Comparison of ENCODE assay signal across 19 cellular contexts in genomic region chr5:176410486-176411180, GRCh38. TPM values are rescaled to one million over a fixed set of nuclear protein-coding genes. Genes with fewer than 3 reads are reported as not detected.
A peak's percentile ranks its signal among the peaks of the same experiment; 100 is the strongest.
DNase-seq lines count a peak whose midpoint lies in the region; ATAC-seq and TF ChIP-seq lines count a peak whose summit lies in the region.
"Had no signal": no experiment of that assay in that cellular context is flagged by ENCODE, and none has a peak within 500 bp of the region (broad histone marks: within the 10 kb centered on the region; RNA-seq: fewer than 3 reads in every experiment).

No MANE protein-coding gene starts in this region.

- ATAC-seq in HCT116 (peak; percentile 57), WTC11 (peak; percentile 51), HG02610 (IDR thresholded peaks at IDR 0.05; ENCODE audit: unreplicated experiment) (no peak), HG03045 (IDR thresholded peaks at IDR 0.05; ENCODE audit: unreplicated experiment) (no peak)

- H3K4ac ChIP-seq in mesendoderm (ENCODE audit: low read depth, low read length), result no peak overlapping the region

- H3K27me3 ChIP-seq in HCT116 (ENCODE audit: insufficient read depth, low read length), result no peaks in the 10 kb centered on the region
- no peaks in the 10 kb centered on the region for H3K27me3 ChIP-seq in mesendoderm (ENCODE audit: insufficient read depth, low read length, poor library complexity)
- H3K27me3 ChIP-seq: uterus had no signal

- H3K4me3 Mint-ChIP-seq in WTC11 (no peak overlapping the region), CD14-positive monocyte (no peak overlapping the region)
- H3K4me3 Mint-ChIP-seq: activated CD4-positive, alpha-beta memory T cell treated with anti-CD3 and anti-CD28 coated beads for 36 hours; activated naive CD8-positive, alpha-beta T cell treated with anti-CD3 and anti-CD28 coated beads, Interleukin-2, amount 10 ng/mL, durations not matched to agents 7 days and 5 days; activated T-cell treated with anti-CD3 and anti-CD28 coated beads, Interleukin-2, amount 50 U/mL, for 24 hours; CD4-positive, alpha-beta T cell; stimulated activated naive CD8-positive, alpha-beta T cell treated with anti-CD3 and anti-CD28 coated beads, Interleukin-15, Interleukin-2, amounts not matched to agents 100 ng/mL and 50 ng/mL, for 24 hours had no signal

- POLR2A ChIA-PET in HCT116 (lab: Charles Lee), result no interaction called here
- POLR2A ChIA-PET in WTC11 (lab: Charles Lee), result no interaction called here

- H3K27ac Mint-ChIP-seq in WTC11 (peak overlapping the region; percentile 54; the same call in 1 of the 2 replicates), CD14-positive monocyte (peak overlapping the region in 2 of 7 donors; percentile 19 to 33)
- H3K27ac Mint-ChIP-seq: activated CD4-positive, alpha-beta memory T cell treated with anti-CD3 and anti-CD28 coated beads for 36 hours; activated naive CD8-positive, alpha-beta T cell treated with anti-CD3 and anti-CD28 coated beads, Interleukin-2, amount 10 ng/mL, durations not matched to agents 7 days and 5 days; activated T-cell treated with anti-CD3 and anti-CD28 coated beads, Interleukin-2, amount 50 U/mL, for 24 hours; CD4-positive, alpha-beta T cell; stimulated activated naive CD8-positive, alpha-beta T cell treated with anti-CD3 and anti-CD28 coated beads, Interleukin-15, Interleukin-2, amounts not matched to agents 100 ng/mL and 50 ng/mL, for 24 hours had no signal

- H3K79me2 ChIP-seq in HCT116 (ENCODE audit: insufficient read depth, low read length) (peaks cover 18% of the 10 kb centered on the region), mesendoderm (ENCODE audit: control insufficient read depth, insufficient read depth, low read length) (no peaks in the 10 kb centered on the region)

- intact Hi-C loops in HCT116 (cut with micrococcal nuclease) (no loop called here), CD14-positive monocyte (cut with micrococcal nuclease) (loop anchor here (10.0 kb wide), 2 partner anchors 124 to 1724 kb away; partner anchors contain the start of genes RMND5B (in 1 of the 2) and RNF44 (in 1 of the 2))

- WGBS in mesendoderm (ENCODE audit: extremely low coverage, insufficient coverage, low lambda C conversion rate), result no CpG with 5 or more reads among the region's 5 CpGs

- no peak overlapping the region for H3K56ac ChIP-seq in mesendoderm (ENCODE audit: low read length)

- no peaks in the 10 kb centered on the region for H3K9me3 Mint-ChIP-seq in WTC11
- H3K9me3 Mint-ChIP-seq in CD14-positive monocyte, result peaks cover 0 to 2% (median 0%) of the 10 kb centered on the region in 7 donors
- H3K9me3 Mint-ChIP-seq: activated CD4-positive, alpha-beta memory T cell treated with anti-CD3 and anti-CD28 coated beads for 36 hours; activated naive CD8-positive, alpha-beta T cell treated with anti-CD3 and anti-CD28 coated beads, Interleukin-2, amount 10 ng/mL, durations not matched to agents 7 days and 5 days; activated T-cell treated with anti-CD3 and anti-CD28 coated beads, Interleukin-2, amount 50 U/mL, for 24 hours; CD4-positive, alpha-beta T cell; HFFc6; stimulated activated naive CD8-positive, alpha-beta T cell treated with anti-CD3 and anti-CD28 coated beads, Interleukin-15, Interleukin-2, amounts not matched to agents 100 ng/mL and 50 ng/mL, for 24 hours had no signal

- H2BK120ac ChIP-seq in mesendoderm (ENCODE audit: low read depth, low read length), result no peak overlapping the region

- H4K20me1 ChIP-seq in HCT116 (ENCODE audit: insufficient read depth), result no peaks in the 10 kb centered on the region

- peak in 2 of 3 experiments; percentile 5 to 27; a peak in 1 of 6 replicates for TF ChIP-seq CTCF in HCT116 (IDR thresholded peaks at IDR 0.05 in 2 of 3, conservative IDR thresholded peaks at IDR 0.05 in 1 of 3; ENCODE audit: borderline replicate concordance in 1 of 3, insufficient read depth in 1 of 3, low read depth in 2 of 3, low read length in 2 of 3)
- TF ChIP-seq CTCF in WTC11 (IDR thresholded peaks at IDR 0.05), result no peak
- no peak for TF ChIP-seq CTCF in CD14-positive monocyte (IDR thresholded peaks at IDR 0.05)

- H3K27ac ChIP-seq in HCT116 (ENCODE audit: low read depth, low read length) (no peak overlapping the region), mesendoderm (ENCODE audit: low read depth, low read length) (no peak overlapping the region)
- H3K27ac ChIP-seq: uterus had no signal

- RAD21 ChIA-PET in HCT116 (lab: Charles Lee; ENCODE audit: low non-redundant PET in 1 of 2, low total read pairs in 2 of 2, uncharacterized antibody in 2 of 2, unreplicated experiment in 2 of 2), result no interaction called here

- no peak overlapping the region for H2AK5ac ChIP-seq in mesendoderm (ENCODE audit: low read length)

- no peak overlapping the region for H4K8ac ChIP-seq in mesendoderm (ENCODE audit: low read depth, low read length)

- no peaks in the 10 kb centered on the region for H3K9me2 ChIP-seq in HCT116 (ENCODE audit: insufficient read depth)

- DNase-seq in 8988T (peak; percentile 70), HCT116 (ENCODE audit: low read depth, low spot score) (no peak), WTC11 (ENCODE audit: low spot score) (no peak), mesendoderm (peak; percentile 17), CD14-positive monocyte (ENCODE audit: low spot score) (no peak), NCI-H2196 (lab: John Stamatoyannopoulos, UW; ENCODE audit: unreplicated experiment) (no peak)
- DNase-seq: activated CD4-positive, alpha-beta memory T cell treated with anti-CD3 and anti-CD28 coated beads for 36 hours; activated naive CD8-positive, alpha-beta T cell treated with anti-CD3 and anti-CD28 coated beads, Interleukin-2, amount 10 ng/mL, durations not matched to agents 7 days and 5 days; activated T-cell treated with anti-CD3 and anti-CD28 coated beads, Interleukin-2, amount 50 U/mL, for 24 hours; CD4-positive, alpha-beta T cell; DMS79; HFFc6; MV-4-11; NCI-H2029 treated with DMSO at 0.1 percent for 48 hours; NCI-H69; uterus had no signal

- H3K18ac ChIP-seq in mesendoderm (ENCODE audit: low read length), result no peak overlapping the region

- no TSS peak for BruUV-seq in HCT116 (replicated peaks; lab: Mats Ljungman, UMichigan)

- peak overlapping the region; percentile 21 for H3K4me2 ChIP-seq in HCT116 (ENCODE audit: low read length)
- no peak overlapping the region for H3K4me2 ChIP-seq in mesendoderm (ENCODE audit: low read length)

- no peak overlapping the region for H2BK15ac ChIP-seq in mesendoderm (replicated peaks; ENCODE audit: low read depth)

- H4K5ac ChIP-seq in mesendoderm (ENCODE audit: low read length), result no peak overlapping the region

- H3K36me3 Mint-ChIP-seq in WTC11 (no peaks in the 10 kb centered on the region), CD14-positive monocyte (peaks cover 55 to 65% of the 10 kb centered on the region in 2 donors)
- H3K36me3 Mint-ChIP-seq: activated naive CD8-positive, alpha-beta T cell treated with anti-CD3 and anti-CD28 coated beads, Interleukin-2, amount 10 ng/mL, durations not matched to agents 7 days and 5 days had no signal

- H3K9ac ChIP-seq in HCT116 (ENCODE audit: low read length) (no peak overlapping the region), mesendoderm (ENCODE audit: low read length) (no peak overlapping the region)

- H3K27me3 Mint-ChIP-seq in WTC11 (ENCODE audit: low read depth) (no peaks in the 10 kb centered on the region), CD14-positive monocyte (ENCODE audit: low read depth in 3 of 3) (no peaks in the 10 kb centered on the region)
- H3K27me3 Mint-ChIP-seq: activated CD4-positive, alpha-beta memory T cell treated with anti-CD3 and anti-CD28 coated beads for 36 hours; activated naive CD8-positive, alpha-beta T cell treated with anti-CD3 and anti-CD28 coated beads, Interleukin-2, amount 10 ng/mL, durations not matched to agents 7 days and 5 days; activated T-cell treated with anti-CD3 and anti-CD28 coated beads, Interleukin-2, amount 50 U/mL, for 24 hours; CD4-positive, alpha-beta T cell; stimulated activated naive CD8-positive, alpha-beta T cell treated with anti-CD3 and anti-CD28 coated beads, Interleukin-15, Interleukin-2, amounts not matched to agents 100 ng/mL and 50 ng/mL, for 24 hours had no signal

- no peak overlapping the region for H3K23ac ChIP-seq in mesendoderm (ENCODE audit: low read length)

- no peak for TF ChIP-seq POLR2A in HCT116 (IDR thresholded peaks at IDR 0.05; ENCODE audit: borderline replicate concordance, extremely low read depth, insufficient read depth, insufficient read length)

- no peaks in the 10 kb centered on the region for H3K9me3 ChIP-seq in HCT116 (ENCODE audit: control insufficient read depth in 1 of 2, insufficient read depth in 1 of 2, low read depth in 1 of 2, low read length in 2 of 2)
- H3K9me3 ChIP-seq: uterus had no signal

- H3K4me1 Mint-ChIP-seq in WTC11, result peaks cover 3% of the 10 kb centered on the region
- H3K4me1 Mint-ChIP-seq in CD14-positive monocyte, result peaks cover 41% of the 10 kb centered on the region

- CTCF ChIA-PET in HCT116 (lab: Charles Lee), result no interaction called here
- CTCF ChIA-PET in WTC11 (lab: Charles Lee), result interaction anchor here (1.0 kb wide), 1 partner anchor 37 kb away, joined by 5 read pairs; no protein-coding TSS in a partner anchor

- no peaks in the 10 kb centered on the region for H3K79me1 ChIP-seq in mesendoderm (ENCODE audit: low read length)

- H2BK5ac ChIP-seq in mesendoderm (ENCODE audit: low read length), result no peak overlapping the region

- H3K4me1 ChIP-seq in HCT116 (ENCODE audit: control insufficient read depth in 1 of 2, insufficient read depth in 2 of 2, low read length in 2 of 2) (peaks cover 16 to 26% of the 10 kb centered on the region in 2 experiments), mesendoderm (ENCODE audit: control insufficient read depth, low read depth, low read length) (no peaks in the 10 kb centered on the region)

- no peak for TF ChIP-seq RAD21 in HCT116 (IDR thresholded peaks at IDR 0.05; ENCODE audit: low read depth)

- H3K4me3 ChIP-seq in HCT116 (replicated peaks in 1 of 2; ENCODE audit: low read depth in 1 of 2, low read length in 2 of 2), result no peak overlapping the region
- H3K4me3 ChIP-seq in mesendoderm (ENCODE audit: low read length), result no peak overlapping the region
- H3K4me3 ChIP-seq: uterus had no signal

- H3K36me3 ChIP-seq in HCT116 (ENCODE audit: control insufficient read depth in 1 of 2, insufficient read depth in 2 of 2, low read length in 2 of 2), result peaks cover 0 to 5% of the 10 kb centered on the region in 2 experiments; a peak in 3 of 4 replicates
- H3K36me3 ChIP-seq in mesendoderm (ENCODE audit: control insufficient read depth, insufficient read depth, low read length), result no peaks in the 10 kb centered on the region
- H3K36me3 ChIP-seq: uterus had no signal

- no peak overlapping the region for H2AFZ ChIP-seq in HCT116 (ENCODE audit: low read depth, low read length, poor library complexity, severe bottlenecking)

RNA-seq across cellular contexts. Expression of gene CLTB, which starts 5.7 kb away (rescaled TPM):
- total RNA-seq in HCT116 (2021; ENCODE audit: unreplicated experiment) (58.6 TPM), WTC11 (2021) (28.6 to 33.8 TPM (median 30.3 TPM) in 3 replicates)
- 63.3 and 67.8 TPM in 2 replicates for polyA plus RNA-seq in HCT116 (2012)
- polyA plus RNA-seq in mesendoderm (2013, experiment 1 of 2), result 33.8 TPM
- polyA plus RNA-seq in mesendoderm (2013, experiment 2 of 2), result 34.2 TPM
- polyA plus RNA-seq in CD14-positive monocyte, result 10 to 100 TPM; 75.2 to 87.6 TPM

RNA-seq across cellular contexts. Expression of gene HIGD2A, which starts 22.1 kb away (rescaled TPM):
- total RNA-seq in HCT116 (2021; ENCODE audit: unreplicated experiment) (130 TPM), WTC11 (2021) (98.2 to 112 TPM (median 108 TPM) in 3 replicates)
- 142 and 187 TPM in 2 replicates for polyA plus RNA-seq in HCT116 (2012)
- polyA plus RNA-seq in mesendoderm (2013, experiment 1 of 2), result 170 TPM
- 166 TPM for polyA plus RNA-seq in mesendoderm (2013, experiment 2 of 2)
- polyA plus RNA-seq in CD14-positive monocyte, result 100 to 1,000 TPM; 260 to 298 TPM

RNA-seq across cellular contexts. Expression of gene NOP16, which starts 22.2 kb away (rescaled TPM):
- 67.1 TPM for total RNA-seq in HCT116 (2021; ENCODE audit: unreplicated experiment)
- 53.0 and 55.4 TPM in 2 replicates for polyA plus RNA-seq in HCT116 (2012)
- total RNA-seq in WTC11 (2021), result 51.7 to 57.7 TPM (median 52.1 TPM) in 3 replicates
- polyA plus RNA-seq in mesendoderm (2013, experiment 1 of 2), result 98.4 TPM
- polyA plus RNA-seq in mesendoderm (2013, experiment 2 of 2), result 97.6 TPM
- 10 to 100 TPM; 17.2 to 23.4 TPM for polyA plus RNA-seq in CD14-positive monocyte

RNA-seq across cellular contexts. Expression of gene FAF2, which starts 37.6 kb away (rescaled TPM):
- total RNA-seq in HCT116 (2021; ENCODE audit: unreplicated experiment) (51.9 TPM), WTC11 (2021) (31.9 to 32.9 TPM (median 32.1 TPM) in 3 replicates)
- polyA plus RNA-seq in HCT116 (2012), result 26.8 and 31.6 TPM in 2 replicates
- 36.5 TPM for polyA plus RNA-seq in mesendoderm (2013, experiment 1 of 2)
- 36.1 TPM for polyA plus RNA-seq in mesendoderm (2013, experiment 2 of 2)
- 10 to 100 TPM; 11.5 to 14.8 TPM for polyA plus RNA-seq in CD14-positive monocyte

RNA-seq across cellular contexts. Expression of gene ARL10, which starts 45.3 kb away (rescaled TPM):
- total RNA-seq in HCT116 (2021; ENCODE audit: unreplicated experiment) (0.05 TPM), WTC11 (2021) (6.8 to 11.4 TPM (median 10.9 TPM) in 3 replicates)
- 0.01 TPM in 2 replicates for polyA plus RNA-seq in HCT116 (2012)
- polyA plus RNA-seq in mesendoderm (2013, experiment 1 of 2), result 1.9 TPM
- polyA plus RNA-seq in mesendoderm (2013, experiment 2 of 2), result 2.3 TPM
- under 1 TPM in 1 of 2 donors, not detected in 1; 0.04 TPM for polyA plus RNA-seq in CD14-positive monocyte

Comparison
In these comparisons a context has a peak if more than half of its experiments do, and no peak if none do; other contexts are left out.
1. DNase-seq: peak in 8988T (single experiment) and mesendoderm (single experiment); none in HCT116 (single experiment), WTC11 (single experiment), CD14-positive monocyte (single experiment) and NCI-H2196 (single experiment).
2. ATAC-seq: peak in HCT116 (single experiment) and WTC11 (single experiment); none in HG02610 (single experiment) and HG03045 (single experiment).
3. CTCF ChIP-seq: peak in HCT116 (2 of 3); none in WTC11 (single experiment) and CD14-positive monocyte (single experiment).